In genomic region chr1:181479137-181479745, GRCh38 we compare ENCODE assay signal across 8 cellular contexts. TPM values are rescaled to one million over a fixed set of nuclear protein-coding genes. Genes with fewer than 3 reads are reported as not detected.
DNase-seq lines count a peak whose midpoint lies in the region; ATAC-seq and TF ChIP-seq lines count a peak whose summit lies in the region.

No MANE protein-coding gene starts in this region.

- no peaks in the 10 kb centered on the region for H3K36me3 ChIP-seq in heart right ventricle

- no peak overlapping the region for H3K4me3 Mint-ChIP-seq in activated naive CD8-positive, alpha-beta T cell treated with anti-CD3 and anti-CD28 coated beads, Interleukin-2, amount 10 ng/mL, durations not matched to agents 7 days and 5 days

- 23 to 25% methylated on average over 3 of the region's 3 CpGs for WGBS in heart right ventricle, 2 donors

- H3K27ac ChIP-seq in heart right ventricle: no peak overlapping the region

- ATAC-seq in HG03565 (IDR thresholded peaks at IDR 0.05; ENCODE audit: unreplicated experiment): peak; percentile 27
- peak; percentile 56 for ATAC-seq in activated naive CD8-positive, alpha-beta T cell treated with anti-CD3 and anti-CD28 coated beads, Interleukin-2, amount 10 ng/mL, durations not matched to agents 7 days and 5 days (ENCODE audit: low read depth)
- ATAC-seq in heart right ventricle: peak; percentile 75 to 91 (median 82)

- no peaks in the 10 kb centered on the region for H3K36me3 Mint-ChIP-seq in activated naive CD8-positive, alpha-beta T cell treated with anti-CD3 and anti-CD28 coated beads, Interleukin-2, amount 10 ng/mL, durations not matched to agents 7 days and 5 days

- H3K9me3 Mint-ChIP-seq in activated naive CD8-positive, alpha-beta T cell treated with anti-CD3 and anti-CD28 coated beads, Interleukin-2, amount 10 ng/mL, durations not matched to agents 7 days and 5 days: no peaks in the 10 kb centered on the region

- H3K27me3 Mint-ChIP-seq in activated naive CD8-positive, alpha-beta T cell treated with anti-CD3 and anti-CD28 coated beads, Interleukin-2, amount 10 ng/mL, durations not matched to agents 7 days and 5 days: peaks cover 55% of the 10 kb centered on the region

- intact Hi-C loops in heart right ventricle (cut with DNase I): loop anchor here in 9 of 10 donors (1.0 to 10.0 kb wide), 12 partner anchors 196 to 606 kb away; no protein-coding TSS in a partner anchor

- POLR2A ChIA-PET in activated naive CD8-positive, alpha-beta T cell treated with anti-CD3 and anti-CD28 coated beads, Interleukin-2, amount 10 ng/mL, durations not matched to agents 7 days and 5 days (lab: Charles Lee): no interaction called here

- DNase-seq in DMS 273 (lab: John Stamatoyannopoulos, UW; ENCODE audit: unreplicated experiment) (peak; percentile 78), GM19238 (ENCODE audit: insufficient read length, low spot score) (peak; percentile 70), NCI-H69 (lab: John Stamatoyannopoulos, UW) (peak; percentile 86), heart right ventricle (peak; percentile 28 to 32), putamen (ENCODE audit: low spot score) (peak; percentile 74), cortex of kidney (lab: John Stamatoyannopoulos, UW) (no peak)
- no peak for DNase-seq in activated naive CD8-positive, alpha-beta T cell treated with anti-CD3 and anti-CD28 coated beads, Interleukin-2, amount 10 ng/mL, durations not matched to agents 7 days and 5 days

- TF ChIP-seq CTCF in heart right ventricle (IDR thresholded peaks at IDR 0.05): peak; percentile 53 to 88 (median 80)

- H3K27ac Mint-ChIP-seq in activated naive CD8-positive, alpha-beta T cell treated with anti-CD3 and anti-CD28 coated beads, Interleukin-2, amount 10 ng/mL, durations not matched to agents 7 days and 5 days: no peak overlapping the region

- peaks cover 8% of the 10 kb centered on the region for H3K4me1 Mint-ChIP-seq in activated naive CD8-positive, alpha-beta T cell treated with anti-CD3 and anti-CD28 coated beads, Interleukin-2, amount 10 ng/mL, durations not matched to agents 7 days and 5 days

- peaks cover 0 to 16% (median 6%) of the 10 kb centered on the region in 9 donors for H3K4me1 ChIP-seq in heart right ventricle

- H3K9me3 ChIP-seq in heart right ventricle: no peaks in the 10 kb centered on the region

- H3K4me3 ChIP-seq in heart right ventricle: no peak overlapping the region

- H3K27me3 ChIP-seq in heart right ventricle: peaks cover 16 to 98% (median 86%) of the 10 kb centered on the region in 7 donors

RNA-seq across cellular contexts. Expression of gene CACNA1E, which starts 4.1 kb away (rescaled TPM):
- not detected for total RNA-seq in activated naive CD8-positive, alpha-beta T cell treated with anti-CD3 and anti-CD28 coated beads, Interleukin-2, amount 10 ng/mL, durations not matched to agents 7 days and 5 days
- total RNA-seq in heart right ventricle: 10 to 100 TPM in 1 of 10 donors, 1 to 10 TPM in 4, under 1 TPM in 5; 0.04 to 21.7 (median 1.3) TPM
- under 1 TPM; 0.06 to 0.44 TPM for polyA plus RNA-seq in heart right ventricle

Comparison
In these comparisons a context has a peak if more than half of its experiments do, and no peak if none do; other contexts are left out.
1. DNase-seq: peak in DMS 273 (single experiment), GM19238 (single experiment), NCI-H69 (single experiment), heart right ventricle (2 of 2) and putamen (single experiment); none in activated naive CD8-positive, alpha-beta T cell treated with anti-CD3 and anti-CD28 coated beads, Interleukin-2, amount 10 ng/mL, durations not matched to agents 7 days and 5 days (single experiment) and cortex of kidney (single experiment).
2. ATAC-seq: peak in every context shown above with its lines; median percentile 82 in heart right ventricle; 56 in activated naive CD8-positive, alpha-beta T cell treated with anti-CD3 and anti-CD28 coated beads, Interleukin-2, amount 10 ng/mL, durations not matched to agents 7 days and 5 days; 27 in HG03565.